In the genomic region with DNA sequence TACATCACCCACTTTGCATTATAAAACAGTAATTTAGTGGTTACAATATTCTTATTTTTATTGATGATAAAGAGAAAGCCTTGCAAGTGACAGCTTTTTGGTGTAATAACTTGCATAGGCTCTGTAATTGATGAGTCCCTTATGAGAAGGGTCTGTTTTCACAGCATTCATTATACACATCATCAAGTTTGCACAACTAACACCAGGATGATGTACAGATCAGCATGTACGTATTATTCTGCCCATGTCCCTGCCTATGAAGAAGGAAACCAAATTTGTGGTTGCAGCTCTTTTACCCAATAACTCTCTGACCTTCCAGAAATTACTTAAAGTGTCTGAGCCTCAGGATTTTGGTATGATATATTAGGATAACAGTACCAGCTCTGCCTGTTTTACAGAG, we compare ENCODE assay signal across 30 cellular contexts. TPM values are rescaled to one million over a fixed set of nuclear protein-coding genes. Genes with fewer than 3 reads are reported as not detected.
DNase-seq lines count a peak whose midpoint lies in the region; ATAC-seq, FAIRE-seq and TF ChIP-seq lines count a peak whose summit lies in the region.
"Had no signal": no experiment of that assay in that cellular context is flagged by ENCODE, and none has a peak within 500 bp of the region (broad histone marks: within the 10 kb centered on the region; RNA-seq: fewer than 3 reads in every experiment).

No MANE protein-coding gene starts in this region.

- intact Hi-C loops in HepG2 (cut with micrococcal nuclease; ENCODE audit: unreplicated experiment) (no loop called here), right lobe of liver (cut with DNase I) (no loop called here)

- DNase-seq in HepG2 (ENCODE audit: low spot score), result no peak
- no peak for DNase-seq in right lobe of liver
- DNase-seq in NCI-H69 (lab: John Stamatoyannopoulos, UW), result peak; percentile 29
- peak; percentile 85 for DNase-seq in skeletal muscle cell (ENCODE audit: low read depth)
- DNase-seq in HEK293T (ENCODE audit: extremely low spot score), result no peak
- DNase-seq in SHP77 treated with DMSO at 0.1 percent for 48 hours (lab: John Stamatoyannopoulos, UW), result no peak
- DNase-seq: ACHN; BE2C; C1 segment of cervical spinal cord; CD4-positive, alpha-beta memory T cell; CD4-positive, CD25-positive, alpha-beta regulatory T cell; CD8-positive, alpha-beta memory T cell; COR-L47; DMS 273 treated with DMSO at 0.1 percent for 48 hours; DMS153; DMS53; DMS79; DND-41; EL; GDM1 had no signal

- H3K4me3 ChIP-seq in HepG2 (replicated peaks in 1 of 3; ENCODE audit: insufficient read depth in 1 of 3, low read depth in 2 of 3, low read length in 3 of 3) (no peak overlapping the region), right lobe of liver (no peak overlapping the region), skeletal muscle cell (ENCODE audit: low read depth, low read length) (no peak overlapping the region)
- H3K4me3 ChIP-seq: A549, BLaER1, GM12878 had no signal

- no peaks in the 10 kb centered on the region for H3K79me2 ChIP-seq in HepG2 (ENCODE audit: insufficient read depth, low read length)

- TF ChIP-seq CTCF in HepG2 (CRISPR knock-in tag; IDR thresholded peaks at IDR 0.05) (no peak), right lobe of liver (IDR thresholded peaks at IDR 0.05) (no peak)

- BruUV-seq in HepG2 (replicated peaks; lab: Mats Ljungman, UMichigan), result no TSS peak

- WGBS in HepG2 (ENCODE audit: low lambda C conversion rate), result 81% methylated on average over 1 of the region's 1 CpG
- WGBS in right lobe of liver (ENCODE audit: insufficient coverage, low coverage, low lambda C conversion rate, missing lambda C conversion rate), result 67% methylated on average over 1 of the region's 1 CpG

- TF ChIP-seq RAD21 in HepG2 (CRISPR knock-in tag; IDR thresholded peaks at IDR 0.05), result no peak

- H3K9me3 ChIP-seq in HepG2 (ENCODE audit: low read length) (peaks cover 17% of the 10 kb centered on the region), right lobe of liver (no peaks in the 10 kb centered on the region)
- H3K9me3 ChIP-seq: A549, BE2C, BLaER1 had no signal

- no peak overlapping the region for H3K9ac ChIP-seq in HepG2 (ENCODE audit: insufficient read depth, low read depth, low read length)
- H3K9ac ChIP-seq: BLaER1 had no signal

- H3K27me3 ChIP-seq in HepG2 (ENCODE audit: control insufficient read depth in 1 of 2, insufficient read depth in 2 of 2, low read length in 2 of 2) (no peaks in the 10 kb centered on the region), right lobe of liver (no peaks in the 10 kb centered on the region)
- H3K27me3 ChIP-seq: BE2C, BLaER1 had no signal

- no peak for ATAC-seq in HepG2
- no peak for ATAC-seq in right lobe of liver
- ATAC-seq: A549, GM12878 had no signal

- TF ChIP-seq POLR2A in HepG2 (IDR thresholded peaks at IDR 0.05; ENCODE audit: insufficient read depth in 1 of 2, low read depth in 2 of 2, low read length in 2 of 2), result no peak
- TF ChIP-seq POLR2A in right lobe of liver (IDR thresholded peaks at IDR 0.05), result no peak

- no peak for FAIRE-seq in HepG2 (lab: Jason Lieb, UNC)
- FAIRE-seq: A549, GM12878, GM12892, GM18507 had no signal

- H3K36me3 ChIP-seq in HepG2 (replicated peaks in 1 of 2; ENCODE audit: control insufficient read depth in 1 of 2, insufficient read depth in 2 of 2, low read length in 2 of 2), result no peaks in the 10 kb centered on the region
- no peaks in the 10 kb centered on the region for H3K36me3 ChIP-seq in right lobe of liver
- H3K36me3 ChIP-seq: BE2C, BLaER1 had no signal

- H3K4me1 ChIP-seq in HepG2 (ENCODE audit: insufficient read depth, low read length) (peaks cover 32% of the 10 kb centered on the region), right lobe of liver (peaks cover 0 to 10% (median 0%) of the 10 kb centered on the region in 4 donors)
- H3K4me1 ChIP-seq: A549, BE2C, BLaER1 had no signal

- POLR2A ChIA-PET in HepG2 (lab: Yijun Ruan, JAX) (no interaction called here), HEK293T (lab: Yijun Ruan, JAX) (no interaction called here)

- CTCF ChIA-PET in HepG2 (lab: Yijun Ruan, JAX; ENCODE audit: low intra/inter-chr PET ratio, low total read pairs), result no interaction called here
- CTCF ChIA-PET in HEK293T (lab: Yijun Ruan, JAX), result interaction anchor here (0.7 kb wide), 1 partner anchor 285 kb away, joined by 3 read pairs; no protein-coding TSS in a partner anchor

- no peak overlapping the region for H2AFZ ChIP-seq in HepG2 (ENCODE audit: low read length)

- TF ChIP-seq EP300 in HepG2 (IDR thresholded peaks at IDR 0.05; ENCODE audit: low read depth in 2 of 2, low read length in 2 of 2), result no peak
- TF ChIP-seq EP300 in HepG2 (CRISPR knock-in tag; IDR thresholded peaks at IDR 0.05; ENCODE audit: borderline replicate concordance), result no peak

- in situ Hi-C loops in HepG2 (cut with HindIII; ENCODE audit: extremely low pct_ligation_motif_present, low pct_unique_long_range_greater_than_20kb), result no loop called here

- peak overlapping the region; percentile 93 for H3K27ac ChIP-seq in HepG2 (ENCODE audit: extremely low read length, insufficient read depth, low read length)
- no peak overlapping the region for H3K27ac ChIP-seq in right lobe of liver
- H3K27ac ChIP-seq: 22Rv1, A549, BLaER1 had no signal

- H4K20me1 ChIP-seq in HepG2 (ENCODE audit: insufficient read depth, low read length), result no peaks in the 10 kb centered on the region
- H4K20me1 ChIP-seq: BLaER1 had no signal

- H3K4me2 ChIP-seq in HepG2 (ENCODE audit: low read depth, low read length), result no peak overlapping the region
- H3K4me2 ChIP-seq: A549, BLaER1 had no signal

TF ChIP-seq in HepG2, 621 proteins besides CTCF, POLR2A, EP300 and RAD21 (continues in another document):
- no peak for TF ChIP-seq RAD51 (IDR thresholded peaks at IDR 0.05; ENCODE audit: borderline replicate concordance)
- TF ChIP-seq, protein P1, sequence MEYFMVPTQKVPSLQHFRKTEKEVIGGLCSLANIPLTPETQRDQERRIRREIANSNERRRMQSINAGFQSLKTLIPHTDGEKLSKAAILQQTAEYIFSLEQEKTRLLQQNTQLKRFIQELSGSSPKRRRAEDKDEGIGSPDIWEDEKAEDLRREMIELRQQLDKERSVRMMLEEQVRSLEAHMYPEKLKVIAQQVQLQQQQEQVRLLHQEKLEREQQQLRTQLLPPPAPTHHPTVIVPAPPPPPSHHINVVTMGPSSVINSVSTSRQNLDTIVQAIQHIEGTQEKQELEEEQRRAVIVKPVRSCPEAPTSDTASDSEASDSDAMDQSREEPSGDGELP (IDR thresholded peaks at IDR 0.05; ENCODE audit: borderline replicate concordance, low read depth), result no peak
- TF ChIP-seq PLRG1 (conservative IDR thresholded peaks at IDR 0.05), result no peak
- no peak for TF ChIP-seq RXRA (CRISPR knock-in tag; IDR thresholded peaks at IDR 0.05)
- TF ChIP-seq GATA4 (IDR thresholded peaks at IDR 0.05; ENCODE audit: borderline replicate concordance, low read depth), result no peak
- TF ChIP-seq ZNF564 (CRISPR knock-in tag; IDR thresholded peaks at IDR 0.05), result no peak
- TF ChIP-seq ZNF777 (CRISPR knock-in tag; IDR thresholded peaks at IDR 0.05), result no peak
- TF ChIP-seq ZEB1 (IDR thresholded peaks at IDR 0.05; ENCODE audit: insufficient replicate concordance, low read depth), result no peak

TF ChIP-seq in HEK293T, 16 proteins besides CTCF, POLR2A, EP300 and RAD21:
- TF ChIP-seq FOXA1 (IDR thresholded peaks at IDR 0.05) (no peak), SUZ12 (IDR thresholded peaks at IDR 0.05) (no peak), ARNT (IDR thresholded peaks at IDR 0.05) (no peak), ZNF384 (IDR thresholded peaks at IDR 0.05) (no peak), FOXM1 (IDR thresholded peaks at IDR 0.05; ENCODE audit: borderline replicate concordance) (no peak), FOXK2 (IDR thresholded peaks at IDR 0.05) (no peak), LEF1 (IDR thresholded peaks at IDR 0.05; ENCODE audit: borderline replicate concordance) (no peak), TARDBP (IDR thresholded peaks at IDR 0.05) (no peak), HDGF (IDR thresholded peaks at IDR 0.05; ENCODE audit: borderline replicate concordance) (no peak)
- TF ChIP-seq, protein P2, sequence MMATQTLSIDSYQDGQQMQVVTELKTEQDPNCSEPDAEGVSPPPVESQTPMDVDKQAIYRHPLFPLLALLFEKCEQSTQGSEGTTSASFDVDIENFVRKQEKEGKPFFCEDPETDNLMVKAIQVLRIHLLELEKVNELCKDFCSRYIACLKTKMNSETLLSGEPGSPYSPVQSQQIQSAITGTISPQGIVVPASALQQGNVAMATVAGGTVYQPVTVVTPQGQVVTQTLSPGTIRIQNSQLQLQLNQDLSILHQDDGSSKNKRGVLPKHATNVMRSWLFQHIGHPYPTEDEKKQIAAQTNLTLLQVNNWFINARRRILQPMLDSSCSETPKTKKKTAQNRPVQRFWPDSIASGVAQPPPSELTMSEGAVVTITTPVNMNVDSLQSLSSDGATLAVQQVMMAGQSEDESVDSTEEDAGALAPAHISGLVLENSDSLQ (IDR thresholded peaks at IDR 0.05), result no peak
TF ChIP-seq in HEK293T: peak in this region for 0.

RNA-seq across cellular contexts. Expression of a gene that starts 59.2 kb away (rescaled TPM):
- total RNA-seq in HepG2 (2016; rRNA removed; fragmentation: Illumina TruSeq; extraction: Trizol) (not detected in 2 replicates), right lobe of liver (under 1 TPM in 2 of 6 experiments, not detected in 4; 0.02 to 0.15 TPM)
- total RNA-seq in HepG2 (2016; cell fraction: cytosol; rRNA removed; fragmentation: Illumina TruSeq; extraction: Trizol; ENCODE audit: low read depth), result not detected in 2 replicates
- total RNA-seq in HepG2 (2016; cell fraction: insoluble cytoplasmic fraction; rRNA removed; fragmentation: Illumina TruSeq; extraction: Trizol), result not detected in 2 replicates
- not detected in 2 replicates for total RNA-seq in HepG2 (2016; cell fraction: membrane; rRNA removed; fragmentation: Illumina TruSeq; extraction: Trizol)
- total RNA-seq in HepG2 (2016; cell fraction: nucleus; rRNA removed; fragmentation: Illumina TruSeq; extraction: Trizol), result not detected in 2 replicates
- not detected in 2 replicates for polyA plus RNA-seq in HepG2 (2011; rRNA removed)
- polyA plus RNA-seq in HepG2 (2011; cell fraction: cytosol; rRNA removed), result not detected in 2 replicates
- polyA plus RNA-seq in HepG2 (2011; cell fraction: nucleus; rRNA removed), result not detected in 2 replicates
- polyA plus RNA-seq in HepG2 (2012), result not detected in 2 replicates
- not detected in 2 replicates for polyA plus RNA-seq in HepG2 (2016; cell fraction: cytosol; fragmentation: Illumina TruSeq; extraction: Trizol; ENCODE audit: low read depth)
- not detected in 2 replicates for polyA plus RNA-seq in HepG2 (2016; cell fraction: insoluble cytoplasmic fraction; fragmentation: Illumina TruSeq; extraction: Trizol; ENCODE audit: low read depth)
- polyA plus RNA-seq in HepG2 (2016; cell fraction: membrane; fragmentation: Illumina TruSeq; extraction: Trizol; ENCODE audit: low read depth), result not detected in 2 replicates
- not detected in 2 replicates for polyA plus RNA-seq in HepG2 (2016; cell fraction: nucleus; fragmentation: Illumina TruSeq; extraction: Trizol; ENCODE audit: insufficient read depth, low read depth)
- polyA minus RNA-seq in HepG2 (2011; rRNA and poly(A)+ RNA removed; ENCODE audit: low replicate concordance), result not detected in 2 replicates
- not detected in 2 replicates for polyA minus RNA-seq in HepG2 (2011; cell fraction: cytosol; rRNA and poly(A)+ RNA removed)
- polyA minus RNA-seq in HepG2 (2011; cell fraction: nucleus; rRNA and poly(A)+ RNA removed), result not detected in 2 replicates
- total RNA-seq: A172; CD4-positive, alpha-beta memory T cell; CD4-positive, CD25-positive, alpha-beta regulatory T cell; CD8-positive, alpha-beta memory T cell; G401; GM12878 had no signal
- polyA plus RNA-seq: AG04450; CD14-positive monocyte; CD4-positive, alpha-beta memory T cell; CD4-positive, CD25-positive, alpha-beta regulatory T cell; CD8-positive, alpha-beta memory T cell; GM12878 had no signal

Comparison
In these comparisons a context has a peak if more than half of its experiments do, and no peak if none do; other contexts are left out.
1. DNase-seq: peak in NCI-H69 (single experiment) and skeletal muscle cell (single experiment); none in HepG2 (single experiment), right lobe of liver (0 of 3), HEK293T (single experiment) and SHP77 treated with DMSO at 0.1 percent for 48 hours (single experiment).